Comparison of ENCODE assay signal across 8 cellular contexts in genomic region chr19:13023666-13024065, GRCh38. TPM values are rescaled to one million over a fixed set of nuclear protein-coding genes. Genes with fewer than 3 reads are reported as not detected.
DNase-seq lines count a peak whose midpoint lies in the region; ATAC-seq and TF ChIP-seq lines count a peak whose summit lies in the region.

No MANE protein-coding gene starts in this region.

- peaks cover 3% of the 10 kb centered on the region; the same call in 1 of the 2 replicates for H4K20me1 ChIP-seq in DND-41 (ENCODE audit: insufficient read depth, low read length)

- peaks cover 3% of the 10 kb centered on the region; the same call in 1 of the 2 replicates for H3K4me1 ChIP-seq in DND-41 (ENCODE audit: insufficient read depth, low read length)
- peaks cover 4% of the 10 kb centered on the region for H3K4me1 ChIP-seq in colonic mucosa
- peaks cover 35% of the 10 kb centered on the region for H3K4me1 ChIP-seq in prostate gland (replicated peaks)

- no peak overlapping the region for H3K4me3 ChIP-seq in DND-41 (ENCODE audit: low read depth in 1 of 2, low read length in 2 of 2)
- peak overlapping the region; percentile 29 for H3K4me3 ChIP-seq in colonic mucosa
- peak overlapping the region; percentile 37 to 51 for H3K4me3 ChIP-seq in prostate gland

- intact Hi-C loops in colonic mucosa (cut with DNase I) (no loop called here), prostate gland (cut with DNase I) (loop anchor here (5.0 kb wide), 1 partner anchor 34 kb away; no protein-coding TSS in a partner anchor)

- TF ChIP-seq CTCF in DND-41 (IDR thresholded peaks at IDR 0.05; ENCODE audit: borderline replicate concordance, extremely low read depth, low read length, poor library complexity, severe bottlenecking): no peak
- no peak for TF ChIP-seq CTCF in colonic mucosa (IDR thresholded peaks at IDR 0.05)
- TF ChIP-seq CTCF in prostate gland (IDR thresholded peaks at IDR 0.05): no peak

- 0 out of 2 replicates have a peak overlapping the region, but pooled peaks have one; percentile 41 for H3K4me2 ChIP-seq in DND-41 (ENCODE audit: insufficient read depth, low read length)

- no peak overlapping the region for H3K9ac ChIP-seq in DND-41 (ENCODE audit: low read depth, low read length)
- peak overlapping the region in 1 of 2 donors; percentile 77 for H3K9ac ChIP-seq in colonic mucosa (ENCODE audit: low read depth in 2 of 2, low read length in 2 of 2)

- H3K36me3 ChIP-seq in DND-41 (ENCODE audit: insufficient read depth, low read length) (no peaks in the 10 kb centered on the region), colonic mucosa (no peaks in the 10 kb centered on the region), prostate gland (no peaks in the 10 kb centered on the region)

- under 1% methylated on average over 8 of the region's 8 CpGs for WGBS in prostate gland

- no peaks in the 10 kb centered on the region for H3K9me3 ChIP-seq in DND-41 (ENCODE audit: insufficient read depth, low read length, severe bottlenecking)
- no peaks in the 10 kb centered on the region for H3K9me3 ChIP-seq in colonic mucosa
- no peaks in the 10 kb centered on the region for H3K9me3 ChIP-seq in prostate gland

- H3K27me3 ChIP-seq in DND-41 (ENCODE audit: insufficient read depth, low read length, poor library complexity) (no peaks in the 10 kb centered on the region), colonic mucosa (no peaks in the 10 kb centered on the region), prostate gland (replicated peaks; ENCODE audit: insufficient read depth) (no peaks in the 10 kb centered on the region)

- H3K79me2 ChIP-seq in DND-41 (ENCODE audit: insufficient read depth, low read length): no peaks in the 10 kb centered on the region

- no peak overlapping the region for H2AFZ ChIP-seq in DND-41 (ENCODE audit: low read depth, low read length)

- H3K27ac ChIP-seq in DND-41 (ENCODE audit: low read length) (no peak overlapping the region), colonic mucosa (peak overlapping the region; percentile 79), prostate gland (peak overlapping the region; percentile 96 to 97)

- DNase-seq in DND-41 (no peak), NCI-H1694 treated with DMSO at 0.1 percent for 48 hours (lab: John Stamatoyannopoulos, UW) (peak; percentile 60), colonic mucosa (no peak), prostate gland (ENCODE audit: low spot score) (no peak), NCI-H774 (lab: John Stamatoyannopoulos, UW) (no peak)
- DNase-seq in activated effector memory CD4-positive, alpha-beta T cell treated with anti-CD3 and anti-CD28 coated beads, Interleukin-2, amount 50 U/mL, for 16 hours: no peak

- no peak for TF ChIP-seq POLR2A in prostate gland (IDR thresholded peaks at IDR 0.05)

- no peak for ATAC-seq in DND-41 (ENCODE audit: insufficient read depth, low read depth)
- ATAC-seq in GM19351 (IDR thresholded peaks at IDR 0.05; ENCODE audit: unreplicated experiment): no peak
- ATAC-seq in HG02610 (IDR thresholded peaks at IDR 0.05; ENCODE audit: unreplicated experiment): no peak

RNA-seq across cellular contexts. Expression of gene NFIX, which starts 28.4 kb away (rescaled TPM):
- total RNA-seq in colonic mucosa (10 to 100 TPM; 70.9 to 73.8 TPM), prostate gland (100 to 1,000 TPM; 185 to 286 TPM)

RNA-seq across cellular contexts. Expression of gene DAND5, which starts 54.3 kb away (rescaled TPM):
- total RNA-seq in colonic mucosa (under 1 TPM; 0.19 to 0.27 TPM), prostate gland (1 to 10 TPM in 1 of 2 donors, not detected in 1; 1.8 TPM)

Comparison
In these comparisons a context has a peak if more than half of its experiments do, and no peak if none do; other contexts are left out.
1. H3K4me3 ChIP-seq: peak in colonic mucosa (single experiment) and prostate gland (2 of 2); none in DND-41 (0 of 2).